ENCODE assay signal across 1 cellular context in the genomic region with DNA sequence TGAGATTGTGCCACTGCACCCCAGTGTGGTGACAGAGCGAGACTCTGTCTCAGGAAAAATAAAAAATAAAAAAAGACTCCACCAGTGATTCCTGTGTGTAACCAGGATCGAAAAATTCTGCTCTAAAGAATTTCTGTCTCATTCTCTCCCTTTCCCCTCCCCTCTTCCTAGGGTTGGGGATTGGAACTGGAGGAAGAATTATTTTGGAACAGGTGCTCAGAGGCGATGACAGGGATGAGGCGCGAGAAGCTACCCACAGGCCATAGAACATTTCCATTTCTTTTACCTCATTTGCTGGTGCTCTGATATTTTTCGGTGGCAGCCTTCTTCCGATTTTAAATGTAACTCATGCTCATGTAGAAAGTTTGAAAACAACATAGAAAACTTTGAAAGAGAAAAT.
TF ChIP-seq lines count a peak whose summit lies in the region.

No MANE protein-coding gene starts in this region.

TF ChIP-seq in GM12878, 131 proteins besides CTCF, POLR2A, EP300 and RAD21:
- TF ChIP-seq, protein P1, sequence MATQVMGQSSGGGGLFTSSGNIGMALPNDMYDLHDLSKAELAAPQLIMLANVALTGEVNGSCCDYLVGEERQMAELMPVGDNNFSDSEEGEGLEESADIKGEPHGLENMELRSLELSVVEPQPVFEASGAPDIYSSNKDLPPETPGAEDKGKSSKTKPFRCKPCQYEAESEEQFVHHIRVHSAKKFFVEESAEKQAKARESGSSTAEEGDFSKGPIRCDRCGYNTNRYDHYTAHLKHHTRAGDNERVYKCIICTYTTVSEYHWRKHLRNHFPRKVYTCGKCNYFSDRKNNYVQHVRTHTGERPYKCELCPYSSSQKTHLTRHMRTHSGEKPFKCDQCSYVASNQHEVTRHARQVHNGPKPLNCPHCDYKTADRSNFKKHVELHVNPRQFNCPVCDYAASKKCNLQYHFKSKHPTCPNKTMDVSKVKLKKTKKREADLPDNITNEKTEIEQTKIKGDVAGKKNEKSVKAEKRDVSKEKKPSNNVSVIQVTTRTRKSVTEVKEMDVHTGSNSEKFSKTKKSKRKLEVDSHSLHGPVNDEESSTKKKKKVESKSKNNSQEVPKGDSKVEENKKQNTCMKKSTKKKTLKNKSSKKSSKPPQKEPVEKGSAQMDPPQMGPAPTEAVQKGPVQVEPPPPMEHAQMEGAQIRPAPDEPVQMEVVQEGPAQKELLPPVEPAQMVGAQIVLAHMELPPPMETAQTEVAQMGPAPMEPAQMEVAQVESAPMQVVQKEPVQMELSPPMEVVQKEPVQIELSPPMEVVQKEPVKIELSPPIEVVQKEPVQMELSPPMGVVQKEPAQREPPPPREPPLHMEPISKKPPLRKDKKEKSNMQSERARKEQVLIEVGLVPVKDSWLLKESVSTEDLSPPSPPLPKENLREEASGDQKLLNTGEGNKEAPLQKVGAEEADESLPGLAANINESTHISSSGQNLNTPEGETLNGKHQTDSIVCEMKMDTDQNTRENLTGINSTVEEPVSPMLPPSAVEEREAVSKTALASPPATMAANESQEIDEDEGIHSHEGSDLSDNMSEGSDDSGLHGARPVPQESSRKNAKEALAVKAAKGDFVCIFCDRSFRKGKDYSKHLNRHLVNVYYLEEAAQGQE (IDR thresholded peaks at IDR 0.05; ENCODE audit: low read depth, low read length), result no peak
- TF ChIP-seq NR2C1 (IDR thresholded peaks at IDR 0.05), result no peak
- TF ChIP-seq, protein P2, sequence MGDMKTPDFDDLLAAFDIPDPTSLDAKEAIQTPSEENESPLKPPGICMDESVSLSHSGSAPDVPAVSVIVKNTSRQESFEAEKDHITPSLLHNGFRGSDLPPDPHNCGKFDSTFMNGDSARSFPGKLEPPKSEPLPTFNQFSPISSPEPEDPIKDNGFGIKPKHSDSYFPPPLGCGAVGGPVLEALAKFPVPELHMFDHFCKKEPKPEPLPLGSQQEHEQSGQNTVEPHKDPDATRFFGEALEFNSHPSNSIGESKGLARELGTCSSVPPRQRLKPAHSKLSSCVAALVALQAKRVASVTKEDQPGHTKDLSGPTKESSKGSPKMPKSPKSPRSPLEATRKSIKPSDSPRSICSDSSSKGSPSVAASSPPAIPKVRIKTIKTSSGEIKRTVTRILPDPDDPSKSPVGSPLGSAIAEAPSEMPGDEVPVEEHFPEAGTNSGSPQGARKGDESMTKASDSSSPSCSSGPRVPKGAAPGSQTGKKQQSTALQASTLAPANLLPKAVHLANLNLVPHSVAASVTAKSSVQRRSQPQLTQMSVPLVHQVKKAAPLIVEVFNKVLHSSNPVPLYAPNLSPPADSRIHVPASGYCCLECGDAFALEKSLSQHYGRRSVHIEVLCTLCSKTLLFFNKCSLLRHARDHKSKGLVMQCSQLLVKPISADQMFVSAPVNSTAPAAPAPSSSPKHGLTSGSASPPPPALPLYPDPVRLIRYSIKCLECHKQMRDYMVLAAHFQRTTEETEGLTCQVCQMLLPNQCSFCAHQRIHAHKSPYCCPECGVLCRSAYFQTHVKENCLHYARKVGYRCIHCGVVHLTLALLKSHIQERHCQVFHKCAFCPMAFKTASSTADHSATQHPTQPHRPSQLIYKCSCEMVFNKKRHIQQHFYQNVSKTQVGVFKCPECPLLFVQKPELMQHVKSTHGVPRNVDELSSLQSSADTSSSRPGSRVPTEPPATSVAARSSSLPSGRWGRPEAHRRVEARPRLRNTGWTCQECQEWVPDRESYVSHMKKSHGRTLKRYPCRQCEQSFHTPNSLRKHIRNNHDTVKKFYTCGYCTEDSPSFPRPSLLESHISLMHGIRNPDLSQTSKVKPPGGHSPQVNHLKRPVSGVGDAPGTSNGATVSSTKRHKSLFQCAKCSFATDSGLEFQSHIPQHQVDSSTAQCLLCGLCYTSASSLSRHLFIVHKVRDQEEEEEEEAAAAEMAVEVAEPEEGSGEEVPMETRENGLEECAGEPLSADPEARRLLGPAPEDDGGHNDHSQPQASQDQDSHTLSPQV (IDR thresholded peaks at IDR 0.05), result no peak
- no peak for TF ChIP-seq NFIC (IDR thresholded peaks at IDR 0.05; ENCODE audit: low read depth, low read length)
- no peak for TF ChIP-seq ZNF217 (IDR thresholded peaks at IDR 0.05)
- no peak for TF ChIP-seq ZSCAN29 (IDR thresholded peaks at IDR 0.05)
- no peak for TF ChIP-seq TCF12 (IDR thresholded peaks at IDR 0.05; ENCODE audit: low read depth, low read length)
- TF ChIP-seq, protein P3, sequence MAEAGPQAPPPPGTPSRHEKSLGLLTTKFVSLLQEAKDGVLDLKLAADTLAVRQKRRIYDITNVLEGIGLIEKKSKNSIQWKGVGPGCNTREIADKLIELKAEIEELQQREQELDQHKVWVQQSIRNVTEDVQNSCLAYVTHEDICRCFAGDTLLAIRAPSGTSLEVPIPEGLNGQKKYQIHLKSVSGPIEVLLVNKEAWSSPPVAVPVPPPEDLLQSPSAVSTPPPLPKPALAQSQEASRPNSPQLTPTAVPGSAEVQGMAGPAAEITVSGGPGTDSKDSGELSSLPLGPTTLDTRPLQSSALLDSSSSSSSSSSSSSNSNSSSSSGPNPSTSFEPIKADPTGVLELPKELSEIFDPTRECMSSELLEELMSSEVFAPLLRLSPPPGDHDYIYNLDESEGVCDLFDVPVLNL (IDR thresholded peaks at IDR 0.05; ENCODE audit: low read depth, low read length), result no peak
- TF ChIP-seq FOXK2 (IDR thresholded peaks at IDR 0.05), result no peak
- no peak for TF ChIP-seq LARP7 (IDR thresholded peaks at IDR 0.05)
- TF ChIP-seq RFX5 (IDR thresholded peaks at IDR 0.05; ENCODE audit: low read depth, low read length), result no peak
